ENCODE assay signal across 8 cellular contexts in the genomic region with DNA sequence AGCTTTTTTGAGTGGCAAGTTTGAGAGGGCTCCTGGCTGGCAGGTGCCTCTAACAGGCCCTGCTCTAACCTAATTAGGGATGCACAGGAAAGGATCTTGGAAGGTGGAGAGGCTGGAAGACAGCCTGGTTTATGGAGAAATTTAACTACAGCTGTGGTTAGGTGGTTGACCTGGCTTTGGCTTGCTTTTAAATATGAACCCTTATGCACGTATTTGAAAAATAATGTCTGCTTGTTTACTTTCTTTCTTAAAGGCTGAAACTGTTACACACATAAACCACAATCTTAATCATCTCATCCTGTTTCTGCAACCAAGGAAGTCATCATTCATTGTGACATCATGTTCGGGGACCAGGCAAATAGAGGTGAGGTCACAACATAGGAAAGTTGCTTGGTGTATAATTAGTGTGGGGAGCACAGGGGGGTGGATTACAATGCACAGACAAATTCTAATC. TPM values are rescaled to one million over a fixed set of nuclear protein-coding genes. Genes with fewer than 3 reads are reported as not detected.
A peak's percentile ranks its signal among the peaks of the same experiment; 100 is the strongest.
DNase-seq lines count a peak whose midpoint lies in the region; ATAC-seq, FAIRE-seq and TF ChIP-seq lines count a peak whose summit lies in the region.

No MANE protein-coding gene starts in this region.

- FAIRE-seq in GM18507 (lab: Jason Lieb, UNC) = peak; percentile 57

- no peak for TF ChIP-seq CTCF in kidney epithelial cell (IDR thresholded peaks at IDR 0.05; ENCODE audit: insufficient read depth, low read length, poor library complexity, severe bottlenecking)

- H3K36me3 ChIP-seq in kidney epithelial cell (ENCODE audit: control insufficient read depth, insufficient read depth, low read length) = peaks cover 6% of the 10 kb centered on the region

- H3K4me3 ChIP-seq in kidney epithelial cell (ENCODE audit: low read depth, low read length) = no peak overlapping the region

- no peak for ATAC-seq in HG03457 (IDR thresholded peaks at IDR 0.05; ENCODE audit: unreplicated experiment)
- ATAC-seq in GM19397 (IDR thresholded peaks at IDR 0.05; ENCODE audit: unreplicated experiment) = no peak
- no peak for ATAC-seq in GM21529 (IDR thresholded peaks at IDR 0.05; ENCODE audit: unreplicated experiment)

- no peaks in the 10 kb centered on the region for H3K27me3 ChIP-seq in kidney epithelial cell (ENCODE audit: control insufficient read depth, insufficient read depth, low read length)

- DNase-seq in GM18507 (ENCODE audit: extremely low spot score, insufficient read length, low read depth) (no peak), NOMO-1 treated with DMSO at 0.1 percent for 48 hours (lab: John Stamatoyannopoulos, UW; ENCODE audit: unreplicated experiment) (peak; percentile 92), kidney epithelial cell (ENCODE audit: low read depth) (peak; percentile 57), NCI-H2171 treated with DMSO at 0.1 percent for 48 hours (lab: John Stamatoyannopoulos, UW) (no peak)
- DNase-seq in activated T-helper 9 cell treated with anti-CD3 and anti-CD28 coated beads, Interleukin-2, amount 50 U/mL, for 16 hours (ENCODE audit: low read depth) = peak; percentile 9

RNA-seq across cellular contexts. Expression of a gene that starts 23.1 kb away (rescaled TPM):
- 12.2 and 12.7 TPM in 2 replicates for total RNA-seq in kidney epithelial cell

RNA-seq across cellular contexts. Expression of a gene that starts 25.4 kb away (rescaled TPM):
- total RNA-seq in kidney epithelial cell = 19.6 and 30.8 TPM in 2 replicates

RNA-seq across cellular contexts. Expression of a gene that starts 28.4 kb away (rescaled TPM):
- total RNA-seq in kidney epithelial cell = 55.5 and 69.1 TPM in 2 replicates

Comparison
In these comparisons a context has a peak if more than half of its experiments do, and no peak if none do; other contexts are left out.
1. DNase-seq: peak in NOMO-1 treated with DMSO at 0.1 percent for 48 hours (single experiment), activated T-helper 9 cell treated with anti-CD3 and anti-CD28 coated beads, Interleukin-2, amount 50 U/mL, for 16 hours (single experiment) and kidney epithelial cell (single experiment); none in GM18507 (single experiment) and NCI-H2171 treated with DMSO at 0.1 percent for 48 hours (single experiment).